In the genomic region with DNA sequence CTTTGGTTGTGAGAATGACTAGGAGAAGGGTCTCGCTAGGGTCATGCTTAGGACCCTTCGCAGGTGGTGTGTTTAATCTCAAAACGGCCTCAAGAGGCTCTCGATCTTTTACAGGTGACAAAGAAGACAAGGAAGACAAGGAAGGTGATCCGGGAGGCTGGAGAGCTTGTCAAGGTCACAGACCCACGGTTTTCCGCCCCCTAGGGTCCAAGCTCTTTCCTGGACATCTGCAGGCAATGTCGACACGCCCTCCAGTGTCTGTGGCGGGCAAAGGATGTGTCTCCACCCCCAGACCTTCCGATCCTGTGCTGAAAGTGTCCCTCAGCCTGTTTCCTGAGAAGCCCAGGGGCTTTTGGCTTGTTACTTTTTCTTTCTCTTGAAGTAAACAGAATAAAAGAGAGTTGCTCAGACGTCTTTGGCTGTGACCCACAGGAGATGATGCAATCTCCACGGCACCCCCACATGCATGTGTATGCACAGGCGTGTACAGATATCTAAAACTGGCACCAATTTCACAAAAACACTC, we compare ENCODE assay signal across 8 cellular contexts.
DNase-seq lines count a peak whose midpoint lies in the region; ATAC-seq, FAIRE-seq and TF ChIP-seq lines count a peak whose summit lies in the region.

No MANE protein-coding gene starts in this region.

- no peak for DNase-seq in GM12891 (ENCODE audit: insufficient read length, low spot score)
- peak; percentile 65 for DNase-seq in NCI-H146 treated with DMSO at 0.1 percent for 48 hours (lab: John Stamatoyannopoulos, UW; ENCODE audit: unreplicated experiment)
- DNase-seq in activated CD4-positive, CD25-positive, alpha-beta regulatory T cell (lab: John Stamatoyannopoulos, UW), result peak; percentile 32 to 60 (median 46)
- peak; percentile 4 to 11 for DNase-seq in cerebellar nuclear complex (lab: John Stamatoyannopoulos, UW)
- DNase-seq in left lobe of liver (ENCODE audit: low spot score), result peak; percentile 70
- peak; percentile 81 to 83 for DNase-seq in stimulated activated CD4-positive, alpha-beta T cell treated with anti-CD3 and anti-CD28 coated beads, Interleukin-2, amount 100 ng/mL, for 24 hours
- DNase-seq in NCI-H2171 (lab: John Stamatoyannopoulos, UW), result no peak

- no peak for FAIRE-seq in GM12891 (lab: Jason Lieb, UNC)

- no peak for TF ChIP-seq POLR2A in GM12891 (IDR thresholded peaks at IDR 0.05; ENCODE audit: low read depth, low read length)

- peak; percentile 60 for ATAC-seq in HG02678 (IDR thresholded peaks at IDR 0.05; ENCODE audit: unreplicated experiment)
- peak; percentile 86 for ATAC-seq in left lobe of liver

TF ChIP-seq in GM12891, 5 proteins besides CTCF, POLR2A, EP300 and RAD21:
- TF ChIP-seq POU2F2 (IDR thresholded peaks at IDR 0.05; ENCODE audit: low read depth, low read length), result peak; percentile 81; the same call in 1 of the 2 replicates
- no peak for TF ChIP-seq SPI1 (IDR thresholded peaks at IDR 0.05; ENCODE audit: low read depth, low read length)
- no peak for TF ChIP-seq TAF1 (IDR thresholded peaks at IDR 0.05; ENCODE audit: low read depth, low read length)
- TF ChIP-seq PAX5 (IDR thresholded peaks at IDR 0.05; ENCODE audit: insufficient read depth, low read length, severe bottlenecking), result no peak
- TF ChIP-seq POLR2AphosphoS5 (IDR thresholded peaks at IDR 0.05; ENCODE audit: low read depth, low read length), result 0 out of 2 replicates have a peak, but pooled peaks have one; percentile 4

Comparison
In these comparisons a context has a peak if more than half of its experiments do, and no peak if none do; other contexts are left out.
1. DNase-seq: peak in NCI-H146 treated with DMSO at 0.1 percent for 48 hours (single experiment), activated CD4-positive, CD25-positive, alpha-beta regulatory T cell (4 of 4), cerebellar nuclear complex (2 of 2), left lobe of liver (single experiment) and stimulated activated CD4-positive, alpha-beta T cell treated with anti-CD3 and anti-CD28 coated beads, Interleukin-2, amount 100 ng/mL, for 24 hours (2 of 2); none in GM12891 (single experiment) and NCI-H2171 (single experiment).